Comparison of ENCODE assay signal across 9 cellular contexts in the genomic region with DNA sequence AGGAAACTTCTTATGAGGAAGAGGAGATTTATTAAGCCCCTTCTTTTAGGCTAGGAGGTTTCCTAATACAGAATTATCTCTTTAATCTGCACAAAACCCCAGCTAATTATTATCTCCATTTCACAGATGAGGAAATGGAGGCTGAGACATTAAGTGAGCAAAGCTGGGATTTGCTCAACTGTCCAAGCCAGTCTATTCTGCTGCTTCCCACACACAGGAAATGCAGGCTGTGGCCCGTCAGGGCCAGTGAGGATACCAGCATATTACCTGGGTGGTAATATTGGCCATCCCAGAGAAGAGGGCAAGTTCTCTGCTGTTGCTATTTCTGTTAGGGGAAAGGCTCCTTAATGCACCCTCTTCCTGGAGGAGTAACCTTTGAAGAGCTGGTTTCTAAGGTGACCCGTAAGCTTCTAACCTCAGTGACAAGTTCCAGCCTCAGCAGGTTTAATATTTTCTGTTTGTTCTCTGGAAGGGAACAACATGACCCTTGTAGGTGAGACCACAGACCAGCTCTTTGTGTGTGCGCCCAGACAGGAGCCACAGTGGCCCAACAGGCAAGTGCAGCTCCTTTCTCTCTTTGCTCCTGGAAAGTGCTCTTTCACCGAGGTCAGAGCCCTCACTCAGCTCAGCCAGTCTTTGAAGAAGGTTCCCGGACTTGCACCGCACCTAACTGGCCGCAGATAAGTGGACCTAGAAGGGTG. TPM values are rescaled to one million over a fixed set of nuclear protein-coding genes. Genes with fewer than 3 reads are reported as not detected.
DNase-seq lines count a peak whose midpoint lies in the region; ATAC-seq and TF ChIP-seq lines count a peak whose summit lies in the region.
"Had no signal": no experiment of that assay in that cellular context is flagged by ENCODE, and none has a peak within 500 bp of the region (broad histone marks: within the 10 kb centered on the region; RNA-seq: fewer than 3 reads in every experiment).

No MANE protein-coding gene starts in this region.

- no peak overlapping the region for H3K4me3 Mint-ChIP-seq in neural crest cell

- H3K27ac Mint-ChIP-seq in neural crest cell (ENCODE audit: unreplicated experiment): peak overlapping the region; percentile 71

- no peak overlapping the region for H3K27ac ChIP-seq in SU-DHL-6 (ENCODE audit: low read depth, low read length)

- H3K36me3 Mint-ChIP-seq in neural crest cell (ENCODE audit: low read depth): no peaks in the 10 kb centered on the region

- H3K4me2 ChIP-seq in SU-DHL-6 (ENCODE audit: low read depth, low read length, poor library complexity, severe bottlenecking): peak overlapping the region; percentile 61

- peaks cover 4% of the 10 kb centered on the region for H3K4me1 Mint-ChIP-seq in neural crest cell

- H3K27me3 ChIP-seq in SU-DHL-6 (ENCODE audit: low read length): no peaks in the 10 kb centered on the region
- H3K27me3 ChIP-seq: sigmoid colon had no signal

- no peaks in the 10 kb centered on the region for H3K27me3 Mint-ChIP-seq in neural crest cell (ENCODE audit: low read depth)

- no peaks in the 10 kb centered on the region for H3K9me3 Mint-ChIP-seq in neural crest cell

- no peaks in the 10 kb centered on the region for H3F3A ChIP-seq in SU-DHL-6 (ENCODE audit: insufficient read depth)

- peak overlapping the region; percentile 89 for H2AFZ ChIP-seq in SU-DHL-6 (ENCODE audit: low read depth, low read length, severe bottlenecking)

- no peaks in the 10 kb centered on the region for H4K20me1 ChIP-seq in SU-DHL-6 (ENCODE audit: low read depth, low read length)

- H3K9ac ChIP-seq in SU-DHL-6 (ENCODE audit: low read length): 0 out of 2 replicates have a peak overlapping the region, but pooled peaks have one; percentile 26

- no peaks in the 10 kb centered on the region for H3K9me2 ChIP-seq in SU-DHL-6 (replicated peaks; ENCODE audit: insufficient read depth, low read length)

- H3K79me2 ChIP-seq in SU-DHL-6 (ENCODE audit: insufficient read depth, low read length): no peaks in the 10 kb centered on the region

- H3K36me3 ChIP-seq in SU-DHL-6 (ENCODE audit: low read length): no peaks in the 10 kb centered on the region
- H3K36me3 ChIP-seq: sigmoid colon had no signal

- H3K9me3 ChIP-seq in SU-DHL-6 (ENCODE audit: insufficient read depth, low read length): no peaks in the 10 kb centered on the region
- H3K9me3 ChIP-seq: sigmoid colon had no signal

- peak overlapping the region; percentile 34 for H3K4me3 ChIP-seq in SU-DHL-6 (ENCODE audit: insufficient read depth, low read length, poor library complexity, severe bottlenecking)

- ATAC-seq in GM18870 (IDR thresholded peaks at IDR 0.05; ENCODE audit: unreplicated experiment) (peak; percentile 29), HG02588 (IDR thresholded peaks at IDR 0.05; ENCODE audit: unreplicated experiment) (peak; percentile 29)

- TF ChIP-seq CTCF in SU-DHL-6 (IDR thresholded peaks at IDR 0.05; ENCODE audit: insufficient read depth, low read length, poor library complexity, severe bottlenecking) (no peak), neural crest cell (conservative IDR thresholded peaks at IDR 0.05) (no peak)

- DNase-seq in neural crest cell (ENCODE audit: low read depth, low spot score) (no peak), DMS 273 (lab: John Stamatoyannopoulos, UW; ENCODE audit: unreplicated experiment) (no peak), DMS79 (lab: John Stamatoyannopoulos, UW) (no peak), GDM1 (lab: John Stamatoyannopoulos, UW) (no peak)
- DNase-seq in effector CD4-positive, alpha-beta T cell: no peak
- DNase-seq: sigmoid colon had no signal

RNA-seq across cellular contexts. Expression of a gene that starts 35.6 kb away (rescaled TPM):
- total RNA-seq in neural crest cell: 15.9 and 16.1 TPM in 2 replicates
